Comparison of ENCODE assay signal across 18 cellular contexts in genomic region chr7:4205828-4206227, GRCh38.
A peak's percentile ranks its signal among the peaks of the same experiment; 100 is the strongest.
DNase-seq lines count a peak whose midpoint lies in the region; ATAC-seq and TF ChIP-seq lines count a peak whose summit lies in the region.
"Had no signal": no experiment of that assay in that cellular context is flagged by ENCODE, and none has a peak within 500 bp of the region (broad histone marks: within the 10 kb centered on the region; RNA-seq: fewer than 3 reads in every experiment).

No MANE protein-coding gene starts in this region.

- H3K27ac ChIP-seq in lower lobe of right lung (no peak overlapping the region), upper lobe of right lung (no peak overlapping the region)
- H3K27ac ChIP-seq: 22Rv1; BLaER1 treated with 17β-estradiol and CSF1 and Interleukin-3, amounts not matched to agents 10 nM and 100 nM had no signal

- no peaks in the 10 kb centered on the region for H3K36me3 ChIP-seq in lower lobe of right lung
- H3K36me3 ChIP-seq in upper lobe of right lung = no peaks in the 10 kb centered on the region
- H3K36me3 ChIP-seq: BLaER1 treated with 17β-estradiol and CSF1 and Interleukin-3, amounts not matched to agents 10 nM and 100 nM had no signal

- DNase-seq in Right ventricle myocardium inferior (ENCODE audit: missing footprints) (peak; percentile 25), Right ventricle myocardium superior (no peak), lower lobe of right lung (peak; percentile 35), upper lobe of right lung (peak; percentile 57), A172 (ENCODE audit: low spot score) (no peak), NCI-H2196 (lab: John Stamatoyannopoulos, UW; ENCODE audit: unreplicated experiment) (no peak)
- DNase-seq: Calu3; CD8-positive, alpha-beta T cell; DMS53; DND-41; EL; HFFc6 had no signal

- ATAC-seq in Right ventricle myocardium inferior (no peak), Right ventricle myocardium superior (ENCODE audit: poor library complexity) (no peak), lower lobe of right lung (no peak), upper lobe of right lung (no peak), GM19455 (IDR thresholded peaks at IDR 0.05; ENCODE audit: unreplicated experiment) (no peak)
- ATAC-seq: GM12878, GM23338, HCT116 had no signal

- H3K4me3 ChIP-seq in lower lobe of right lung = no peak overlapping the region
- H3K4me3 ChIP-seq in upper lobe of right lung = no peak overlapping the region
- H3K4me3 ChIP-seq: BLaER1 treated with 17β-estradiol and CSF1 and Interleukin-3, amounts not matched to agents 10 nM and 100 nM; GM12878 had no signal

- intact Hi-C loops in Right ventricle myocardium inferior (cut with DNase I) = no loop called here
- intact Hi-C loops in Right ventricle myocardium superior (cut with DNase I) = no loop called here
- intact Hi-C loops in lower lobe of right lung (cut with DNase I) = no loop called here
- intact Hi-C loops in upper lobe of right lung (cut with DNase I) = no loop called here

- no peaks in the 10 kb centered on the region for H3K9me3 ChIP-seq in lower lobe of right lung
- H3K9me3 ChIP-seq in upper lobe of right lung = no peaks in the 10 kb centered on the region
- H3K9me3 ChIP-seq: BLaER1 treated with 17β-estradiol and CSF1 and Interleukin-3, amounts not matched to agents 10 nM and 100 nM had no signal

- H3K27me3 ChIP-seq in lower lobe of right lung (ENCODE audit: low read depth) = no peaks in the 10 kb centered on the region
- H3K27me3 ChIP-seq in upper lobe of right lung = no peaks in the 10 kb centered on the region
- H3K27me3 ChIP-seq: BLaER1 treated with 17β-estradiol and CSF1 and Interleukin-3, amounts not matched to agents 10 nM and 100 nM had no signal

- H3K4me1 ChIP-seq in lower lobe of right lung = no peaks in the 10 kb centered on the region
- no peaks in the 10 kb centered on the region for H3K4me1 ChIP-seq in upper lobe of right lung

- no peak for TF ChIP-seq CTCF in lower lobe of right lung (IDR thresholded peaks at IDR 0.05)
- no peak for TF ChIP-seq CTCF in upper lobe of right lung (IDR thresholded peaks at IDR 0.05)

Comparison
In these comparisons a context has a peak if more than half of its experiments do, and no peak if none do; other contexts are left out.
1. DNase-seq: peak in Right ventricle myocardium inferior (single experiment), lower lobe of right lung (single experiment) and upper lobe of right lung (single experiment); none in Right ventricle myocardium superior (single experiment), A172 (single experiment) and NCI-H2196 (single experiment).